21 cellular contexts compared by ENCODE assay signal in genomic region chr17:66414528-66415175, GRCh38.
DNase-seq lines count a peak whose midpoint lies in the region; ATAC-seq and TF ChIP-seq lines count a peak whose summit lies in the region.
"Had no signal": no experiment of that assay in that cellular context is flagged by ENCODE, and none has a peak within 500 bp of the region (broad histone marks: within the 10 kb centered on the region; RNA-seq: fewer than 3 reads in every experiment).

No MANE protein-coding gene starts in this region.

- ATAC-seq in GM19043 (IDR thresholded peaks at IDR 0.05; ENCODE audit: low read depth, unreplicated experiment) (peak; percentile 49), GM21360 (IDR thresholded peaks at IDR 0.05; ENCODE audit: unreplicated experiment) (no peak), GM21717 (IDR thresholded peaks at IDR 0.05; ENCODE audit: unreplicated experiment) (no peak)
- peak; percentile 70 for ATAC-seq in activated CD8-positive, alpha-beta T cell treated with anti-CD3 and anti-CD28 coated beads for 36 hours
- ATAC-seq: stimulated activated memory B cell treated with anti-CD40 and anti-IgM and Interleukin-4, amounts not matched to agents 10 μg/mL and 1 μg/mL and 100 μg/mL, for 72 hours had no signal

- H3K4me1 ChIP-seq in mucosa of rectum (ENCODE audit: control insufficient read depth in 2 of 2, insufficient read depth in 2 of 2, low read length in 2 of 2) (peaks cover 22 to 34% of the 10 kb centered on the region in 2 donors), ascending aorta (no peaks in the 10 kb centered on the region)
- H3K4me1 ChIP-seq: left lung, right atrium auricular region had no signal

- H3K27me3 ChIP-seq in mucosa of rectum (ENCODE audit: control insufficient read depth in 2 of 2, insufficient read depth in 2 of 2, low read length in 2 of 2): no peaks in the 10 kb centered on the region
- H3K27me3 ChIP-seq in ascending aorta: no peaks in the 10 kb centered on the region
- H3K27me3 ChIP-seq: BLaER1 treated with 17β-estradiol and CSF1 and Interleukin-3, amounts not matched to agents 10 nM and 100 nM; dorsolateral prefrontal cortex; esophagus muscularis mucosa; left lung; right atrium auricular region; tibial nerve had no signal

- CTCF ChIA-PET in activated CD8-positive, alpha-beta T cell treated with anti-CD3 and anti-CD28 coated beads for 36 hours (lab: Charles Lee): interaction anchor here (1.1 to 1.4 kb wide), 4 partner anchors 12 to 159 kb away, joined by 3 to 4 read pairs (median 4); no protein-coding TSS in a partner anchor

- H3K9me3 ChIP-seq in mucosa of rectum (ENCODE audit: control insufficient read depth in 2 of 2, low read length in 2 of 2) (no peaks in the 10 kb centered on the region), ascending aorta (no peaks in the 10 kb centered on the region)
- H3K9me3 ChIP-seq: BLaER1 treated with 17β-estradiol and CSF1 and Interleukin-3, amounts not matched to agents 10 nM and 100 nM; esophagus muscularis mucosa; left lung; right atrium auricular region; tibial nerve had no signal

- peak overlapping the region; percentile 58 to 62 for H3K27ac ChIP-seq in mucosa of rectum (ENCODE audit: low read depth in 2 of 2, low read length in 2 of 2)
- no peak overlapping the region for H3K27ac ChIP-seq in ascending aorta
- H3K27ac ChIP-seq: BLaER1 treated with 17β-estradiol and CSF1 and Interleukin-3, amounts not matched to agents 10 nM and 100 nM; dorsolateral prefrontal cortex; esophagus muscularis mucosa; left lung; right atrium auricular region; tibial nerve had no signal

- no peak overlapping the region for H3K4me3 Mint-ChIP-seq in activated CD8-positive, alpha-beta T cell treated with anti-CD3 and anti-CD28 coated beads for 36 hours
- H3K4me3 Mint-ChIP-seq: stimulated activated memory B cell treated with anti-CD40 and anti-IgM and Interleukin-4, amounts not matched to agents 10 μg/mL and 1 μg/mL and 100 μg/mL, for 72 hours had no signal

- H3K4me3 ChIP-seq in mucosa of rectum (ENCODE audit: low read length in 2 of 2): no peak overlapping the region
- H3K4me3 ChIP-seq in ascending aorta: no peak overlapping the region
- H3K4me3 ChIP-seq: BLaER1 treated with 17β-estradiol and CSF1 and Interleukin-3, amounts not matched to agents 10 nM and 100 nM; dorsolateral prefrontal cortex; esophagus muscularis mucosa; left lung; right atrium auricular region; tibial nerve had no signal

- intact Hi-C loops in activated CD8-positive, alpha-beta T cell treated with anti-CD3 and anti-CD28 coated beads for 36 hours (cut with micrococcal nuclease): no loop called here
- intact Hi-C loops in ascending aorta (cut with DNase I): no loop called here

- peak overlapping the region in 1 of 2 donors; percentile 33 for H3K9ac ChIP-seq in mucosa of rectum (ENCODE audit: low read depth in 1 of 2, low read length in 2 of 2)
- H3K9ac ChIP-seq: BLaER1 treated with 17β-estradiol and CSF1 and Interleukin-3, amounts not matched to agents 10 nM and 100 nM had no signal

- no peak for TF ChIP-seq CTCF in activated CD8-positive, alpha-beta T cell treated with anti-CD3 and anti-CD28 coated beads for 36 hours (IDR thresholded peaks at IDR 0.05)
- TF ChIP-seq CTCF in ascending aorta (IDR thresholded peaks at IDR 0.05): no peak

- H3K36me3 ChIP-seq in mucosa of rectum (ENCODE audit: control insufficient read depth in 2 of 2, insufficient read depth in 2 of 2, low read length in 2 of 2) (no peaks in the 10 kb centered on the region), ascending aorta (no peaks in the 10 kb centered on the region)
- H3K36me3 ChIP-seq: esophagus muscularis mucosa, left lung, right atrium auricular region, tibial nerve had no signal

- peak overlapping the region; percentile 32 for H3K27ac Mint-ChIP-seq in activated CD8-positive, alpha-beta T cell treated with anti-CD3 and anti-CD28 coated beads for 36 hours
- H3K27ac Mint-ChIP-seq: stimulated activated memory B cell treated with anti-CD40 and anti-IgM and Interleukin-4, amounts not matched to agents 10 μg/mL and 1 μg/mL and 100 μg/mL, for 72 hours had no signal

- H3K27me3 Mint-ChIP-seq in activated CD8-positive, alpha-beta T cell treated with anti-CD3 and anti-CD28 coated beads for 36 hours: no peaks in the 10 kb centered on the region

- H3K36me3 Mint-ChIP-seq in activated CD8-positive, alpha-beta T cell treated with anti-CD3 and anti-CD28 coated beads for 36 hours (ENCODE audit: low read depth): peaks cover 22% of the 10 kb centered on the region
- H3K36me3 Mint-ChIP-seq: stimulated activated memory B cell treated with anti-CD40 and anti-IgM and Interleukin-4, amounts not matched to agents 10 μg/mL and 1 μg/mL and 100 μg/mL, for 72 hours had no signal

- H3K9me3 Mint-ChIP-seq in activated CD8-positive, alpha-beta T cell treated with anti-CD3 and anti-CD28 coated beads for 36 hours: peaks cover 1% of the 10 kb centered on the region
- H3K9me3 Mint-ChIP-seq: stimulated activated memory B cell treated with anti-CD40 and anti-IgM and Interleukin-4, amounts not matched to agents 10 μg/mL and 1 μg/mL and 100 μg/mL, for 72 hours had no signal

- H3K4me1 Mint-ChIP-seq in activated CD8-positive, alpha-beta T cell treated with anti-CD3 and anti-CD28 coated beads for 36 hours (ENCODE audit: low read depth): peaks cover 58% of the 10 kb centered on the region
- H3K4me1 Mint-ChIP-seq: stimulated activated memory B cell treated with anti-CD40 and anti-IgM and Interleukin-4, amounts not matched to agents 10 μg/mL and 1 μg/mL and 100 μg/mL, for 72 hours had no signal

- POLR2A ChIA-PET in activated CD8-positive, alpha-beta T cell treated with anti-CD3 and anti-CD28 coated beads for 36 hours (lab: Charles Lee): interaction anchor here (1.3 kb wide), 1 partner anchor 17 kb away, joined by 3 read pairs; no protein-coding TSS in a partner anchor

- DNase-seq in NCI-H2171 treated with DMSO at 0.1 percent for 48 hours (lab: John Stamatoyannopoulos, UW): peak; percentile 8
- no peak for DNase-seq in NCI-H2171 (lab: John Stamatoyannopoulos, UW)
- DNase-seq in activated CD8-positive, alpha-beta T cell treated with anti-CD3 and anti-CD28 coated beads for 36 hours: no peak
- DNase-seq in ascending aorta (ENCODE audit: low spot score in 2 of 2): no peak
- DNase-seq: activated CD4-positive, CD25-positive, alpha-beta regulatory T cell treated with anti-CD3 and anti-CD28 coated beads, Interleukin-2, amount 50 U/mL, for 72 hours; dorsolateral prefrontal cortex; H7; left lung; MV-4-11; NCI-H2029; occipital lobe; stimulated activated CD4-positive, alpha-beta T cell treated with anti-CD3 and anti-CD28 coated beads, Interleukin-15, amount 100 ng/mL, for 24 hours had no signal

Comparison
In these comparisons a context has a peak if more than half of its experiments do, and no peak if none do; other contexts are left out.
1. ATAC-seq: peak in GM19043 (single experiment) and activated CD8-positive, alpha-beta T cell treated with anti-CD3 and anti-CD28 coated beads for 36 hours (single experiment); none in GM21360 (single experiment) and GM21717 (single experiment).
2. H3K27ac ChIP-seq: peak in mucosa of rectum (2 of 2); none in ascending aorta (0 of 2).